In the genomic region with DNA sequence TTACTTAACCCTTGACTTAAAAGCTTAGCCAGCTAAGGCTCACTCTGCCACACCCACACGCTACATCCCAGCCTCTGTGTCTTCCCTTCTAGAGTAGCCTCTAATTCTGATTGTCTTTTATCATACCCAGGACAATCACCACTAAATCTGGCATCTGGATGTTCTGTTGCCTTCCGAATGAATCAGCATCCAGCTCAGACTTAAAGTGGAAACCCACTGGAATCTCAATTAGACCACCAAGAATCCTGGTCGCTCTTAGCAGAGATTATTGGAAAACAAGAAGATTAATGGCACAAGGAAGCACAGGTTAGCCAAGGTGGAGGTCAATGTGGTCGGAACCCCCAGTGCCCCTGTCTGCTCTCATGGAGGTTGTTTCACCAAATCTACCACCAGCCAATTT, we compare ENCODE assay signal across 27 cellular contexts.
"Had no signal": no experiment of that assay in that cellular context is flagged by ENCODE, and none has a peak within 500 bp of the region (broad histone marks: within the 10 kb centered on the region; RNA-seq: fewer than 3 reads in every experiment).

No MANE protein-coding gene starts in this region.

- ATAC-seq: activated CD4-positive, alpha-beta T cell treated with anti-CD3 and anti-CD28 coated beads for 36 hours; activated CD4-positive, CD25-positive, alpha-beta regulatory T cell treated with anti-CD3 and anti-CD28 coated beads, Interleukin-2, amount 50 U/mL, for 24 hours; activated CD8-positive, alpha-beta T cell treated with anti-CD3 and anti-CD28 coated beads, Interleukin-2, amount 10 ng/mL, durations not matched to agents 7 days and 5 days; activated naive CD4-positive, alpha-beta T cell treated with anti-CD3 and anti-CD28 coated beads, Interleukin-2, amount 50 U/mL, for 72 hours; PC-3 had no signal

- H3K36me3 ChIP-seq: Peyer's patch had no signal

- H3K27ac Mint-ChIP-seq: activated CD4-positive, alpha-beta T cell treated with anti-CD3 and anti-CD28 coated beads for 36 hours; activated CD4-positive, alpha-beta T cell treated with anti-CD3 and anti-CD28 coated beads, Interleukin-2, amount 10 ng/mL, durations not matched to agents 7 days and 5 days; activated CD8-positive, alpha-beta T cell treated with anti-CD3 and anti-CD28 coated beads, Interleukin-2, amount 10 ng/mL, durations not matched to agents 7 days and 5 days; activated naive CD4-positive, alpha-beta T cell treated with anti-CD3 and anti-CD28 coated beads for 36 hours; activated naive CD4-positive, alpha-beta T cell treated with anti-CD3 and anti-CD28 coated beads, Interleukin-2, amount 50 U/mL, for 72 hours; activated T-cell treated with anti-CD3 and anti-CD28 coated beads, Interleukin-2, amount 50 U/mL, for 24 hours; brain had no signal

- H3K27me3 ChIP-seq: Peyer's patch had no signal

- H3K4me1 ChIP-seq: Peyer's patch had no signal

- H3K4me3 ChIP-seq: Peyer's patch had no signal

- H3K36me3 Mint-ChIP-seq: brain had no signal

- H3K4me1 Mint-ChIP-seq: activated CD4-positive, alpha-beta T cell treated with anti-CD3 and anti-CD28 coated beads for 36 hours had no signal

- H3K4me3 Mint-ChIP-seq: activated CD4-positive, alpha-beta T cell treated with anti-CD3 and anti-CD28 coated beads for 36 hours; activated CD4-positive, alpha-beta T cell treated with anti-CD3 and anti-CD28 coated beads, Interleukin-2, amount 10 ng/mL, durations not matched to agents 7 days and 5 days; activated CD8-positive, alpha-beta T cell treated with anti-CD3 and anti-CD28 coated beads, Interleukin-2, amount 10 ng/mL, durations not matched to agents 7 days and 5 days; activated naive CD4-positive, alpha-beta T cell treated with anti-CD3 and anti-CD28 coated beads for 36 hours; activated T-cell treated with anti-CD3 and anti-CD28 coated beads, Interleukin-2, amount 50 U/mL, for 24 hours; brain had no signal

- H3K27me3 Mint-ChIP-seq: activated CD4-positive, alpha-beta T cell treated with anti-CD3 and anti-CD28 coated beads, Interleukin-2, amount 10 ng/mL, durations not matched to agents 7 days and 5 days; activated T-cell treated with anti-CD3 and anti-CD28 coated beads, Interleukin-2, amount 50 U/mL, for 24 hours had no signal

- DNase-seq: activated CD4-positive, alpha-beta T cell treated with anti-CD3 and anti-CD28 coated beads for 36 hours; activated CD4-positive, alpha-beta T cell treated with anti-CD3 and anti-CD28 coated beads, Interleukin-2, amount 10 ng/mL, durations not matched to agents 7 days and 5 days; activated CD4-positive, alpha-beta T cell treated with anti-CD3 and anti-CD28 coated beads, Interleukin-2, amount 50 U/mL, for 48 hours; activated CD8-positive, alpha-beta T cell treated with anti-CD3 and anti-CD28 coated beads, Interleukin-2, amount 10 ng/mL, durations not matched to agents 7 days and 5 days; activated gamma-delta T cell treated with Interleukin-2 at 50 U/mL for 16 hours; activated naive CD4-positive, alpha-beta T cell treated with anti-CD3 and anti-CD28 coated beads for 36 hours; activated T-cell treated with anti-CD3 and anti-CD28 coated beads, Interleukin-2, amount 50 U/mL, for 24 hours; anterior cingulate cortex; caudate nucleus; Karpas-422; KBM-7; NCI-H1105; NCI-H1417 treated with DMSO at 0.1 percent for 48 hours; NCI-H187 treated with DMSO at 0.1 percent for 48 hours; NCI-H2081 treated with DMSO at 0.1 percent for 48 hours; NCI-H226; NCI-H446 treated with DMSO at 0.1 percent for 48 hours; NCI-H524; NCI-H69; NCI-H82; PC-3; Right ventricle myocardium superior; T1000 had no signal
